16 cellular contexts compared by ENCODE assay signal in the genomic region with DNA sequence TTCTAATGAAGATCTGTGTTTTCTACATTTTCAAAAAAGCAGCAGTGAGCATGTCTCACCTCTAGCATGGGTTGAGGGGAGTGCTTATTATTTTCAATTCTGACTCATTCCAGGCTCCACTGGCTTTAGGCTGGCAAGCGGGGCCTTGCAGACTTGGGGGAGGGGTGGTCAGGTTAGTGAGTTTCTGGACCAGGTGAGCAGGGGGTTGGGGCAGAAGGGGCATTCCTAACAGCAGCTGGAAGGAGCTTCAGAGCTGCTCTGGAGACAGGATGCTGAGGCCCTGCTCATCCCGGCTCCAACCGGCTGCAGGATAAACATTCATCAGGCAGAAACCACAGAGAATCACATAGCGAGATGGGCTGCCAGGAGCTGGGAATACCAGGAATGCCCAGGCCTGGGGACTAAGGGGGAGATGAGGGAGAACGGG. TPM values are rescaled to one million over a fixed set of nuclear protein-coding genes. Genes with fewer than 3 reads are reported as not detected.
DNase-seq lines count a peak whose midpoint lies in the region; TF ChIP-seq lines count a peak whose summit lies in the region.
"Had no signal": no experiment of that assay in that cellular context is flagged by ENCODE, and none has a peak within 500 bp of the region (broad histone marks: within the 10 kb centered on the region; RNA-seq: fewer than 3 reads in every experiment).

No MANE protein-coding gene starts in this region.

- H3K27me3 Mint-ChIP-seq in brain: peaks cover 24% of the 10 kb centered on the region

- H3K36me3 Mint-ChIP-seq in brain: no peaks in the 10 kb centered on the region
- H3K36me3 Mint-ChIP-seq: IgD-negative memory B cell had no signal

- H3K9me3 Mint-ChIP-seq in brain: no peaks in the 10 kb centered on the region
- H3K9me3 Mint-ChIP-seq: activated CD8-positive, alpha-beta T cell treated with anti-CD3 and anti-CD28 coated beads for 36 hours; activated naive CD4-positive, alpha-beta T cell treated with anti-CD3 and anti-CD28 coated beads for 36 hours; IgD-negative memory B cell had no signal

- H3K4me3 ChIP-seq in AG10803 (ENCODE audit: low read length) (no peak overlapping the region), mesodermal cell (ENCODE audit: extremely low read depth, insufficient read depth, low read length, poor library complexity, severe bottlenecking) (no peak overlapping the region)
- H3K4me3 ChIP-seq: BLaER1 treated with 17β-estradiol and CSF1 and Interleukin-3, amounts not matched to agents 10 nM and 100 nM had no signal

- peak; percentile 62 for DNase-seq in AG10803 (ENCODE audit: low read depth)
- DNase-seq in HT1080 (ENCODE audit: low read depth): peak; percentile 80
- no peak for DNase-seq in midbrain (lab: John Stamatoyannopoulos, UW)
- DNase-seq in DMS 273 treated with DMSO at 0.1 percent for 48 hours (lab: John Stamatoyannopoulos, UW): no peak
- no peak for DNase-seq in NCI-H1105 (lab: John Stamatoyannopoulos, UW)
- no peak for DNase-seq in stimulated activated naive CD4-positive, alpha-beta T cell (lab: John Stamatoyannopoulos, UW)
- DNase-seq: activated CD8-positive, alpha-beta T cell treated with anti-CD3 and anti-CD28 coated beads for 36 hours; activated naive CD4-positive, alpha-beta T cell treated with anti-CD3 and anti-CD28 coated beads for 36 hours; left cardiac atrium; NCI-H187 treated with DMSO at 0.1 percent for 48 hours; stimulated activated CD4-positive, alpha-beta T cell treated with anti-CD3 and anti-CD28 coated beads, Interleukin-15, amount 100 ng/mL, for 24 hours; stimulated activated CD8-positive, alpha-beta memory T cell treated with anti-CD3 and anti-CD28 coated beads, Interleukin-4, amount 100 ng/mL, for 48 hours had no signal

- no peak overlapping the region for H3K4me3 Mint-ChIP-seq in brain
- H3K4me3 Mint-ChIP-seq: activated CD8-positive, alpha-beta T cell treated with anti-CD3 and anti-CD28 coated beads for 36 hours; activated naive CD4-positive, alpha-beta T cell treated with anti-CD3 and anti-CD28 coated beads for 36 hours; IgD-negative memory B cell had no signal

- H3K27ac Mint-ChIP-seq in brain: peak overlapping the region; percentile 8 to 89 (median 58)
- H3K27ac Mint-ChIP-seq: activated CD8-positive, alpha-beta T cell treated with anti-CD3 and anti-CD28 coated beads for 36 hours; activated naive CD4-positive, alpha-beta T cell treated with anti-CD3 and anti-CD28 coated beads for 36 hours had no signal

- H3K27ac ChIP-seq in mesodermal cell (ENCODE audit: low read depth, low read length, severe bottlenecking): peak overlapping the region; percentile 79
- H3K27ac ChIP-seq: BLaER1 treated with 17β-estradiol and CSF1 and Interleukin-3, amounts not matched to agents 10 nM and 100 nM had no signal

- H3K4me1 ChIP-seq in mesodermal cell (ENCODE audit: control insufficient read depth, insufficient read depth, low read length, poor library complexity, severe bottlenecking): peaks cover 55% of the 10 kb centered on the region
- H3K4me1 ChIP-seq: BLaER1 treated with 17β-estradiol and CSF1 and Interleukin-3, amounts not matched to agents 10 nM and 100 nM had no signal

- H3K9me3 ChIP-seq in mesodermal cell (ENCODE audit: control insufficient read depth, low read length): no peaks in the 10 kb centered on the region
- H3K9me3 ChIP-seq: BLaER1 treated with 17β-estradiol and CSF1 and Interleukin-3, amounts not matched to agents 10 nM and 100 nM had no signal

- WGBS in mesodermal cell (ENCODE audit: insufficient coverage in 2 of 2), 2 experiments: 57 to 70% methylated on average over 1 to 3 of the region's 5 CpGs

- H3K4me1 Mint-ChIP-seq in brain: peaks cover 15% of the 10 kb centered on the region
- H3K4me1 Mint-ChIP-seq: IgD-negative memory B cell had no signal

- TF ChIP-seq CTCF in AG10803 (conservative IDR thresholded peaks at IDR 0.05; ENCODE audit: low read length): no peak
- no peak for TF ChIP-seq CTCF in brain (conservative IDR thresholded peaks at IDR 0.05)

- H3K36me3 ChIP-seq in mesodermal cell (ENCODE audit: control insufficient read depth, insufficient read depth, low read length): no peaks in the 10 kb centered on the region
- H3K36me3 ChIP-seq: BLaER1 treated with 17β-estradiol and CSF1 and Interleukin-3, amounts not matched to agents 10 nM and 100 nM had no signal

RNA-seq across cellular contexts. Expression of a gene that starts 10.5 kb away (rescaled TPM):
- 0.13 and 0.72 TPM in 2 replicates for total RNA-seq in HT1080 (2014; rRNA removed; shearing (Covaris generic))
- 0.12 and 0.15 TPM in 2 replicates for polyA plus RNA-seq in HT1080 (2015; cell fraction: cytosol; rRNA removed)
- polyA plus RNA-seq in HT1080 (2015; cell fraction: nucleus; rRNA removed): not detected in 2 replicates
- 42.9 TPM for polyA plus RNA-seq in brain (ENCODE audit: insufficient read depth, low read depth, low replicate concordance)
- polyA plus RNA-seq in mesodermal cell (2013, experiment 1 of 2): 638 TPM
- 743 TPM for polyA plus RNA-seq in mesodermal cell (2013, experiment 2 of 2)
- total RNA-seq: activated CD8-positive, alpha-beta T cell treated with anti-CD3 and anti-CD28 coated beads for 36 hours; activated naive CD4-positive, alpha-beta T cell treated with anti-CD3 and anti-CD28 coated beads for 36 hours had no signal
- polyA plus RNA-seq: IgD-negative memory B cell had no signal

RNA-seq across cellular contexts. Expression of a gene that starts 19.9 kb away (rescaled TPM):
- total RNA-seq in HT1080 (2014; rRNA removed; shearing (Covaris generic)): 6.8 and 10.9 TPM in 2 replicates
- 35.6 and 38.9 TPM in 2 replicates for polyA plus RNA-seq in HT1080 (2015; cell fraction: cytosol; rRNA removed)
- 65.4 and 66.6 TPM in 2 replicates for polyA plus RNA-seq in HT1080 (2015; cell fraction: nucleus; rRNA removed)
- 2.3 TPM for polyA plus RNA-seq in brain (ENCODE audit: insufficient read depth, low read depth, low replicate concordance)
- polyA plus RNA-seq in mesodermal cell (2013, experiment 1 of 2): 0.22 TPM
- 0.40 TPM for polyA plus RNA-seq in mesodermal cell (2013, experiment 2 of 2)
- total RNA-seq: activated CD8-positive, alpha-beta T cell treated with anti-CD3 and anti-CD28 coated beads for 36 hours; activated naive CD4-positive, alpha-beta T cell treated with anti-CD3 and anti-CD28 coated beads for 36 hours had no signal
- polyA plus RNA-seq: IgD-negative memory B cell had no signal

RNA-seq across cellular contexts. Expression of a gene that starts 33.2 kb away (rescaled TPM):
- not detected in 2 replicates for total RNA-seq in HT1080 (2014; rRNA removed; shearing (Covaris generic))
- not detected in 2 replicates for polyA plus RNA-seq in HT1080 (2015; cell fraction: cytosol; rRNA removed)
- not detected in 2 replicates for polyA plus RNA-seq in HT1080 (2015; cell fraction: nucleus; rRNA removed)
- polyA plus RNA-seq in brain (ENCODE audit: insufficient read depth, low read depth, low replicate concordance): not detected
- polyA plus RNA-seq in mesodermal cell (2013, experiment 1 of 2): not detected
- polyA plus RNA-seq in mesodermal cell (2013, experiment 2 of 2): not detected
- total RNA-seq: activated CD8-positive, alpha-beta T cell treated with anti-CD3 and anti-CD28 coated beads for 36 hours; activated naive CD4-positive, alpha-beta T cell treated with anti-CD3 and anti-CD28 coated beads for 36 hours; left cardiac atrium had no signal
- polyA plus RNA-seq: IgD-negative memory B cell had no signal

RNA-seq across cellular contexts. Expression of a gene that starts 33.3 kb away (rescaled TPM):
- not detected in 2 replicates for total RNA-seq in HT1080 (2014; rRNA removed; shearing (Covaris generic))
- not detected in 2 replicates for polyA plus RNA-seq in HT1080 (2015; cell fraction: cytosol; rRNA removed)
- polyA plus RNA-seq in HT1080 (2015; cell fraction: nucleus; rRNA removed): not detected in 2 replicates
- not detected for polyA plus RNA-seq in brain (ENCODE audit: insufficient read depth, low read depth, low replicate concordance)
- polyA plus RNA-seq in mesodermal cell (2013, experiment 1 of 2): not detected
- polyA plus RNA-seq in mesodermal cell (2013, experiment 2 of 2): not detected
- total RNA-seq: activated CD8-positive, alpha-beta T cell treated with anti-CD3 and anti-CD28 coated beads for 36 hours; activated naive CD4-positive, alpha-beta T cell treated with anti-CD3 and anti-CD28 coated beads for 36 hours; left cardiac atrium had no signal
- polyA plus RNA-seq: IgD-negative memory B cell had no signal

RNA-seq across cellular contexts. Expression of a gene that starts 48.1 kb away (rescaled TPM):
- total RNA-seq in HT1080 (2014; rRNA removed; shearing (Covaris generic)): 0.05 TPM in 1 of 2 replicates, not detected in the other
- polyA plus RNA-seq in HT1080 (2015; cell fraction: cytosol; rRNA removed): not detected in 2 replicates
- not detected in 2 replicates for polyA plus RNA-seq in HT1080 (2015; cell fraction: nucleus; rRNA removed)
- not detected for polyA plus RNA-seq in brain (ENCODE audit: insufficient read depth, low read depth, low replicate concordance)
- polyA plus RNA-seq in mesodermal cell (2013, experiment 1 of 2): not detected
- polyA plus RNA-seq in mesodermal cell (2013, experiment 2 of 2): not detected
- total RNA-seq: activated CD8-positive, alpha-beta T cell treated with anti-CD3 and anti-CD28 coated beads for 36 hours; activated naive CD4-positive, alpha-beta T cell treated with anti-CD3 and anti-CD28 coated beads for 36 hours had no signal
- polyA plus RNA-seq: IgD-negative memory B cell had no signal

Comparison
In these comparisons a context has a peak if more than half of its experiments do, and no peak if none do; other contexts are left out.
1. DNase-seq: peak in AG10803 (single experiment) and HT1080 (single experiment); none in midbrain (single experiment), DMS 273 treated with DMSO at 0.1 percent for 48 hours (single experiment), NCI-H1105 (single experiment) and stimulated activated naive CD4-positive, alpha-beta T cell (0 of 6).